ENCODE assay signal across 17 cellular contexts in genomic region chr3:8932507-8932906, GRCh38. TPM values are rescaled to one million over a fixed set of nuclear protein-coding genes. Genes with fewer than 3 reads are reported as not detected.
DNase-seq lines count a peak whose midpoint lies in the region; ATAC-seq and TF ChIP-seq lines count a peak whose summit lies in the region.
"Had no signal": no experiment of that assay in that cellular context is flagged by ENCODE, and none has a peak within 500 bp of the region (broad histone marks: within the 10 kb centered on the region; RNA-seq: fewer than 3 reads in every experiment).

No MANE protein-coding gene starts in this region.

- DNase-seq in LNCaP clone FGC (ENCODE audit: low read depth) = peak; percentile 55
- DNase-seq in epithelial cell of esophagus (ENCODE audit: low read depth) = peak; percentile 21
- no peak for DNase-seq in mucosa of descending colon
- no peak for DNase-seq in GM19238 (ENCODE audit: insufficient read length, low spot score)
- DNase-seq in MG63 = no peak
- DNase-seq: C1 segment of cervical spinal cord; Calu3; CD4-positive, alpha-beta memory T cell; COR-L47; DMS53; DMS79 treated with DMSO at 0.1 percent for 48 hours; GF-D8; H9; HFFc6 had no signal

- H3K36me3 ChIP-seq in mucosa of descending colon (ENCODE audit: low read depth) (no peaks in the 10 kb centered on the region), MG63 (peaks cover 12% of the 10 kb centered on the region)

- H3K4me3 ChIP-seq in LNCaP clone FGC (ENCODE audit: low read depth, low read length) = no peak overlapping the region
- H3K4me3 ChIP-seq in epithelial cell of esophagus (ENCODE audit: low read length) = no peak overlapping the region
- H3K4me3 ChIP-seq in mucosa of descending colon = no peak overlapping the region
- no peak overlapping the region for H3K4me3 ChIP-seq in MG63
- H3K4me3 ChIP-seq: GM23338 had no signal

- TF ChIP-seq CTCF in LNCaP clone FGC (IDR thresholded peaks at IDR 0.05; ENCODE audit: control insufficient read depth, extremely low read depth, insufficient read depth) = no peak
- TF ChIP-seq CTCF in epithelial cell of esophagus (IDR thresholded peaks at IDR 0.05; ENCODE audit: insufficient read depth, low read depth, low read length, missing control alignments) = no peak
- TF ChIP-seq CTCF in mucosa of descending colon (IDR thresholded peaks at IDR 0.05) = no peak

- H3K9me3 ChIP-seq in mucosa of descending colon (no peaks in the 10 kb centered on the region), MG63 (no peaks in the 10 kb centered on the region)

- no peaks in the 10 kb centered on the region for H3K27me3 ChIP-seq in MG63

- ATAC-seq in mucosa of descending colon = peak; percentile 92
- no peak for ATAC-seq in GM18517 (IDR thresholded peaks at IDR 0.05; ENCODE audit: unreplicated experiment)
- ATAC-seq: GM23338, HCT116 had no signal

- no peaks in the 10 kb centered on the region for H3K4me1 ChIP-seq in mucosa of descending colon (ENCODE audit: low read depth)

- intact Hi-C loops in mucosa of descending colon (cut with DNase I, micrococcal nuclease) = no loop called here

RNA-seq across cellular contexts. Expression of gene RAD18, which starts 30.8 kb away (rescaled TPM):
- total RNA-seq in mucosa of descending colon = 10 to 100 TPM; 10.2 to 16.1 (median 12.5) TPM
- 8.5 and 11.0 TPM in 2 replicates for total RNA-seq in MG63 (2014; rRNA removed; shearing (Covaris generic); ENCODE audit: low replicate concordance)

Comparison
In these comparisons a context has a peak if more than half of its experiments do, and no peak if none do; other contexts are left out.
1. DNase-seq: peak in LNCaP clone FGC (single experiment) and epithelial cell of esophagus (single experiment); none in mucosa of descending colon (0 of 3), GM19238 (single experiment) and MG63 (single experiment).